In genomic region chr11:12683857-12684256, GRCh38 we compare ENCODE assay signal across 20 cellular contexts. TPM values are rescaled to one million over a fixed set of nuclear protein-coding genes. Genes with fewer than 3 reads are reported as not detected.
A peak's percentile ranks its signal among the peaks of the same experiment; 100 is the strongest.
DNase-seq lines count a peak whose midpoint lies in the region; ATAC-seq and TF ChIP-seq lines count a peak whose summit lies in the region.
"Had no signal": no experiment of that assay in that cellular context is flagged by ENCODE, and none has a peak within 500 bp of the region (broad histone marks: within the 10 kb centered on the region; RNA-seq: fewer than 3 reads in every experiment).

No MANE protein-coding gene starts in this region.

- H3K27me3 ChIP-seq in HCT116 (ENCODE audit: insufficient read depth, low read length): no peaks in the 10 kb centered on the region
- H3K27me3 ChIP-seq in SJSA1 (replicated peaks): no peaks in the 10 kb centered on the region
- H3K27me3 ChIP-seq in iPS-20b (ENCODE audit: insufficient read depth, low read length): peaks cover 27% of the 10 kb centered on the region
- H3K27me3 ChIP-seq in subcutaneous abdominal adipose tissue (ENCODE audit: control insufficient read depth in 5 of 5, insufficient read depth in 4 of 5, low read length in 5 of 5): no peaks in the 10 kb centered on the region
- H3K27me3 ChIP-seq: esophagus muscularis mucosa had no signal

- H3K4me3 ChIP-seq in HCT116 (replicated peaks in 1 of 2; ENCODE audit: low read depth in 1 of 2, low read length in 2 of 2) (no peak overlapping the region), SJSA1 (no peak overlapping the region), iPS-20b (ENCODE audit: low read length) (peak overlapping the region; percentile 7; the same call in 1 of the 2 replicates), subcutaneous abdominal adipose tissue (ENCODE audit: low read depth in 1 of 5, low read length in 5 of 5) (no peak overlapping the region)
- H3K4me3 ChIP-seq: esophagus muscularis mucosa, prostate gland had no signal

- no peaks in the 10 kb centered on the region for H3K9me3 ChIP-seq in HCT116 (ENCODE audit: control insufficient read depth in 1 of 2, insufficient read depth in 1 of 2, low read depth in 1 of 2, low read length in 2 of 2)
- H3K9me3 ChIP-seq in SJSA1 (replicated peaks): no peaks in the 10 kb centered on the region
- H3K9me3 ChIP-seq in iPS-20b (ENCODE audit: insufficient read depth, low read depth, low read length): no peaks in the 10 kb centered on the region
- H3K9me3 ChIP-seq in subcutaneous abdominal adipose tissue (ENCODE audit: control insufficient read depth in 5 of 5, low read length in 5 of 5): no peaks in the 10 kb centered on the region
- H3K9me3 ChIP-seq: esophagus muscularis mucosa, prostate gland had no signal

- peaks cover 100% of the 10 kb centered on the region for H3K79me2 ChIP-seq in HCT116 (ENCODE audit: insufficient read depth, low read length)

- POLR2A ChIA-PET in HCT116 (lab: Charles Lee): no interaction called here

- peaks cover 69 to 80% of the 10 kb centered on the region in 2 experiments for H3K4me1 ChIP-seq in HCT116 (ENCODE audit: control insufficient read depth in 1 of 2, insufficient read depth in 2 of 2, low read length in 2 of 2)
- H3K4me1 ChIP-seq in SJSA1 (replicated peaks): peaks cover 82% of the 10 kb centered on the region
- peaks cover 89% of the 10 kb centered on the region for H3K4me1 ChIP-seq in iPS-20b (ENCODE audit: insufficient read depth, low read length)
- peaks cover 9 to 60% (median 46%) of the 10 kb centered on the region in 5 donors for H3K4me1 ChIP-seq in subcutaneous abdominal adipose tissue (ENCODE audit: control insufficient read depth in 5 of 5, insufficient read depth in 5 of 5, low read length in 5 of 5)
- H3K4me1 ChIP-seq: prostate gland had no signal

- peaks cover 93% of the 10 kb centered on the region for H3K27me3 Mint-ChIP-seq in stimulated activated naive CD8-positive, alpha-beta T cell treated with anti-CD3 and anti-CD28 coated beads, Interleukin-15, amount 100 ng/mL, for 72 hours

- intact Hi-C loops in HCT116 (cut with micrococcal nuclease): no loop called here

- H3K27ac Mint-ChIP-seq in stimulated activated naive CD8-positive, alpha-beta T cell treated with anti-CD3 and anti-CD28 coated beads, Interleukin-15, amount 100 ng/mL, for 72 hours: no peak overlapping the region
- H3K27ac Mint-ChIP-seq: activated B cell treated with CpG ODN at 0.5 μM for 24 hours; dendritic cell treated with granulocyte-macrophage colony-stimulating factor and Interleukin-4, amounts not matched to agents 40 ng/mL and 50 ng/mL, for 4 days; naive B cell had no signal

- H3K9ac ChIP-seq in HCT116 (ENCODE audit: low read length) (no peak overlapping the region), iPS-20b (ENCODE audit: low read depth, low read length) (no peak overlapping the region), subcutaneous abdominal adipose tissue (ENCODE audit: low read length in 5 of 5) (no peak overlapping the region)

- CTCF ChIA-PET in HCT116 (lab: Charles Lee): no interaction called here

- TF ChIP-seq POLR2A in HCT116 (IDR thresholded peaks at IDR 0.05; ENCODE audit: borderline replicate concordance, extremely low read depth, insufficient read depth, insufficient read length): no peak

- H3K4me3 Mint-ChIP-seq in stimulated activated naive CD8-positive, alpha-beta T cell treated with anti-CD3 and anti-CD28 coated beads, Interleukin-15, amount 100 ng/mL, for 72 hours: no peak overlapping the region
- H3K4me3 Mint-ChIP-seq: activated B cell treated with CpG ODN at 0.5 μM for 24 hours; dendritic cell treated with granulocyte-macrophage colony-stimulating factor and Interleukin-4, amounts not matched to agents 40 ng/mL and 50 ng/mL, for 4 days; naive B cell had no signal

- H4K20me1 ChIP-seq in HCT116 (ENCODE audit: insufficient read depth): no peaks in the 10 kb centered on the region

- H3K27ac ChIP-seq in HCT116 (ENCODE audit: low read depth, low read length): no peak overlapping the region
- H3K27ac ChIP-seq in SJSA1: peak overlapping the region; percentile 15; the same call in 1 of the 2 replicates
- H3K27ac ChIP-seq in iPS-20b (ENCODE audit: low read length): no peak overlapping the region
- H3K27ac ChIP-seq in subcutaneous abdominal adipose tissue (ENCODE audit: low read depth, low read length): peak overlapping the region; percentile 61
- H3K27ac ChIP-seq: esophagus muscularis mucosa, prostate gland had no signal

- no TSS peak for BruUV-seq in HCT116 (replicated peaks; lab: Mats Ljungman, UMichigan)

- H2AFZ ChIP-seq in HCT116 (ENCODE audit: low read depth, low read length, poor library complexity, severe bottlenecking): no peak overlapping the region

- H3K9me2 ChIP-seq in HCT116 (ENCODE audit: insufficient read depth): no peaks in the 10 kb centered on the region

- H3K36me3 ChIP-seq in HCT116 (ENCODE audit: control insufficient read depth in 1 of 2, insufficient read depth in 2 of 2, low read length in 2 of 2): no peaks in the 10 kb centered on the region; a peak in 1 of 4 replicates
- H3K36me3 ChIP-seq in SJSA1: peaks cover 47% of the 10 kb centered on the region
- no peaks in the 10 kb centered on the region for H3K36me3 ChIP-seq in iPS-20b (ENCODE audit: insufficient read depth, low read depth, low read length)
- H3K36me3 ChIP-seq in subcutaneous abdominal adipose tissue (ENCODE audit: control insufficient read depth in 5 of 5, insufficient read depth in 5 of 5, low read length in 5 of 5): no peaks in the 10 kb centered on the region
- H3K36me3 ChIP-seq: esophagus muscularis mucosa, prostate gland had no signal

- TF ChIP-seq RAD21 in HCT116 (IDR thresholded peaks at IDR 0.05; ENCODE audit: low read depth): no peak

- peak overlapping the region; percentile 39 for H3K4me2 ChIP-seq in HCT116 (ENCODE audit: low read length)

- no peak for TF ChIP-seq CTCF in HCT116 (IDR thresholded peaks at IDR 0.05 in 2 of 3, conservative IDR thresholded peaks at IDR 0.05 in 1 of 3; ENCODE audit: borderline replicate concordance in 1 of 3, insufficient read depth in 1 of 3, low read depth in 2 of 3, low read length in 2 of 3)

- peaks cover 12% of the 10 kb centered on the region for H3K4me1 Mint-ChIP-seq in stimulated activated naive CD8-positive, alpha-beta T cell treated with anti-CD3 and anti-CD28 coated beads, Interleukin-15, amount 100 ng/mL, for 72 hours
- H3K4me1 Mint-ChIP-seq: activated B cell treated with CpG ODN at 0.5 μM for 24 hours had no signal

- DNase-seq in HCT116 (ENCODE audit: low read depth, low spot score) (no peak), SJSA1 (ENCODE audit: low read depth in 1 of 2, low spot score in 2 of 2) (no peak)
- DNase-seq in stimulated activated naive CD8-positive, alpha-beta T cell treated with anti-CD3 and anti-CD28 coated beads, Interleukin-15, amount 100 ng/mL, for 72 hours: no peak
- DNase-seq: activated B cell treated with CpG ODN at 0.5 μM for 24 hours; activated effector memory CD4-positive, alpha-beta T cell treated with anti-CD3 and anti-CD28 coated beads, Interleukin-2, amount 50 U/mL, for 16 hours; aorta; GOT3; naive B cell; NCI-H1930; NCI-H524; RPMI8226; stimulated activated CD4-positive, alpha-beta T cell treated with anti-CD3 and anti-CD28 coated beads, Interleukin-1b, Interleukin-23, amount 100 ng/mL, for 48 hours; T-helper 1 cell had no signal

- no peaks in the 10 kb centered on the region for H3K9me3 Mint-ChIP-seq in stimulated activated naive CD8-positive, alpha-beta T cell treated with anti-CD3 and anti-CD28 coated beads, Interleukin-15, amount 100 ng/mL, for 72 hours
- H3K9me3 Mint-ChIP-seq: dendritic cell treated with granulocyte-macrophage colony-stimulating factor and Interleukin-4, amounts not matched to agents 40 ng/mL and 50 ng/mL, for 4 days had no signal

- RAD21 ChIA-PET in HCT116 (lab: Charles Lee; ENCODE audit: low non-redundant PET in 1 of 2, low total read pairs in 2 of 2, uncharacterized antibody in 2 of 2, unreplicated experiment in 2 of 2): no interaction called here

- ATAC-seq in HCT116 (no peak), HG02623 (IDR thresholded peaks at IDR 0.05; ENCODE audit: unreplicated experiment) (no peak), GM19351 (IDR thresholded peaks at IDR 0.05; ENCODE audit: unreplicated experiment) (no peak)
- no peak for ATAC-seq in stimulated activated naive CD8-positive, alpha-beta T cell treated with anti-CD3 and anti-CD28 coated beads, Interleukin-15, amount 100 ng/mL, for 72 hours

TF ChIP-seq in HCT116, 20 proteins besides CTCF, POLR2A, EP300 and RAD21 (continues in another document):
- no peak for TF ChIP-seq EGR1 (IDR thresholded peaks at IDR 0.05; ENCODE audit: low read depth)
- TF ChIP-seq YY1 (IDR thresholded peaks at IDR 0.05; ENCODE audit: extremely low read depth, insufficient replicate concordance, low read depth, low read length): no peak
- no peak for TF ChIP-seq REST (IDR thresholded peaks at IDR 0.05; ENCODE audit: low read depth)
- no peak for TF ChIP-seq CEBPB (IDR thresholded peaks at IDR 0.05; ENCODE audit: low read depth)
- no peak for TF ChIP-seq ATF3 (IDR thresholded peaks at IDR 0.05)

RNA-seq across cellular contexts. Expression of gene TEAD1, which starts 9.6 kb away (rescaled TPM):
- 103 TPM for total RNA-seq in HCT116 (2021; ENCODE audit: unreplicated experiment)
- 17.9 and 25.2 TPM in 2 replicates for polyA plus RNA-seq in HCT116 (2012)
- total RNA-seq in SJSA1 (2014; rRNA removed; shearing (Covaris generic)): 77.0 and 123 TPM in 2 replicates

Comparison
In these comparisons a context has a peak if more than half of its experiments do, and no peak if none do; other contexts are left out.
1. H3K27ac ChIP-seq: peak in SJSA1 (single experiment) and subcutaneous abdominal adipose tissue (single experiment); none in HCT116 (single experiment) and iPS-20b (single experiment).